In the genomic region with DNA sequence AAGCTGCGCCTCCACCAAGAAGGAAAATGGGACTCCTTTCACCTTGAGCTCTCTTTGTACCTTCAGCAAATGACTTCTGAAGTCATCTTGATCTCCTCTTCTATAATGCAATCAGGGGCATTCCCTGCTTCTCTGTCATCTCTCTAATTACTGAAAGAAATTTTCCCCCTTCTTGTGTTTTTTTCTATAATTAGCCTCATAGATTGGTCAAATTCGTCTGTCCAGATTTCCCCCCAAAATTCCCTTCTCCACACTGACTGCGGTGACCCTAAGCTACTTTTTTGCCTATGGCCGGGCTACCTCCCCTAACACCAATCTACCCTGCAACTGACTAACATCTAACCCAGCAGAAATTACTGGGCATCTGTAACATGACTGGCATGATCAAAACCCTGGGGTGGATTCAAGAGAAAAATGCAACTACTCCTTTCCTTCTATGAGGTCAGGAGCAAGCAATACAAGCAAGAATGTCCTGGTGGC, we compare ENCODE assay signal across 1 cellular context.
TF ChIP-seq lines count a peak whose summit lies in the region.

No MANE protein-coding gene starts in this region.

TF ChIP-seq in GM12878, 131 proteins besides CTCF, POLR2A, EP300 and RAD21 (continued from another document):
- TF ChIP-seq CHD2 (IDR thresholded peaks at IDR 0.05; ENCODE audit: borderline replicate concordance, low read depth, low read length) (0 out of 2 replicates have a peak, but pooled peaks have one; percentile 48), NFYA (IDR thresholded peaks at IDR 0.05; ENCODE audit: borderline replicate concordance, low read depth, low read length) (no peak), BRCA1 (IDR thresholded peaks at IDR 0.05; ENCODE audit: low read depth, low read length) (no peak), TARDBP (IDR thresholded peaks at IDR 0.05; ENCODE audit: borderline replicate concordance) (no peak), CBX5 (IDR thresholded peaks at IDR 0.05; ENCODE audit: low read depth) (no peak), ESRRA (IDR thresholded peaks at IDR 0.05; ENCODE audit: low read length) (no peak), WRNIP1 (IDR thresholded peaks at IDR 0.05; ENCODE audit: borderline replicate concordance, low read depth, low read length) (no peak), EED (IDR thresholded peaks at IDR 0.05; ENCODE audit: low read depth) (peak; percentile 69), FOXK2 (IDR thresholded peaks at IDR 0.05) (no peak), CHD1 (IDR thresholded peaks at IDR 0.05; ENCODE audit: low read depth, low read length) (no peak), RELA (IDR thresholded peaks at IDR 0.05; ENCODE audit: borderline replicate concordance, partially characterized antibody) (peak; percentile 90), SREBF1 (IDR thresholded peaks at IDR 0.05; ENCODE audit: low read length) (no peak), SMAD1 (IDR thresholded peaks at IDR 0.05; ENCODE audit: low read depth, partially characterized antibody) (no peak)
- TF ChIP-seq, protein P1, sequence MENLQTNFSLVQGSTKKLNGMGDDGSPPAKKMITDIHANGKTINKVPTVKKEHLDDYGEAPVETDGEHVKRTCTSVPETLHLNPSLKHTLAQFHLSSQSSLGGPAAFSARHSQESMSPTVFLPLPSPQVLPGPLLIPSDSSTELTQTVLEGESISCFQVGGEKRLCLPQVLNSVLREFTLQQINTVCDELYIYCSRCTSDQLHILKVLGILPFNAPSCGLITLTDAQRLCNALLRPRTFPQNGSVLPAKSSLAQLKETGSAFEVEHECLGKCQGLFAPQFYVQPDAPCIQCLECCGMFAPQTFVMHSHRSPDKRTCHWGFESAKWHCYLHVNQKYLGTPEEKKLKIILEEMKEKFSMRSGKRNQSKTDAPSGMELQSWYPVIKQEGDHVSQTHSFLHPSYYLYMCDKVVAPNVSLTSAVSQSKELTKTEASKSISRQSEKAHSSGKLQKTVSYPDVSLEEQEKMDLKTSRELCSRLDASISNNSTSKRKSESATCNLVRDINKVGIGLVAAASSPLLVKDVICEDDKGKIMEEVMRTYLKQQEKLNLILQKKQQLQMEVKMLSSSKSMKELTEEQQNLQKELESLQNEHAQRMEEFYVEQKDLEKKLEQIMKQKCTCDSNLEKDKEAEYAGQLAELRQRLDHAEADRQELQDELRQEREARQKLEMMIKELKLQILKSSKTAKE (IDR thresholded peaks at IDR 0.05; ENCODE audit: low read depth, poor library complexity, severe bottlenecking) = peak; percentile 30
- TF ChIP-seq, protein P2, sequence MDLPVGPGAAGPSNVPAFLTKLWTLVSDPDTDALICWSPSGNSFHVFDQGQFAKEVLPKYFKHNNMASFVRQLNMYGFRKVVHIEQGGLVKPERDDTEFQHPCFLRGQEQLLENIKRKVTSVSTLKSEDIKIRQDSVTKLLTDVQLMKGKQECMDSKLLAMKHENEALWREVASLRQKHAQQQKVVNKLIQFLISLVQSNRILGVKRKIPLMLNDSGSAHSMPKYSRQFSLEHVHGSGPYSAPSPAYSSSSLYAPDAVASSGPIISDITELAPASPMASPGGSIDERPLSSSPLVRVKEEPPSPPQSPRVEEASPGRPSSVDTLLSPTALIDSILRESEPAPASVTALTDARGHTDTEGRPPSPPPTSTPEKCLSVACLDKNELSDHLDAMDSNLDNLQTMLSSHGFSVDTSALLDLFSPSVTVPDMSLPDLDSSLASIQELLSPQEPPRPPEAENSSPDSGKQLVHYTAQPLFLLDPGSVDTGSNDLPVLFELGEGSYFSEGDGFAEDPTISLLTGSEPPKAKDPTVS (IDR thresholded peaks at IDR 0.05; ENCODE audit: low read depth, low read length) = no peak
- TF ChIP-seq, protein P3, sequence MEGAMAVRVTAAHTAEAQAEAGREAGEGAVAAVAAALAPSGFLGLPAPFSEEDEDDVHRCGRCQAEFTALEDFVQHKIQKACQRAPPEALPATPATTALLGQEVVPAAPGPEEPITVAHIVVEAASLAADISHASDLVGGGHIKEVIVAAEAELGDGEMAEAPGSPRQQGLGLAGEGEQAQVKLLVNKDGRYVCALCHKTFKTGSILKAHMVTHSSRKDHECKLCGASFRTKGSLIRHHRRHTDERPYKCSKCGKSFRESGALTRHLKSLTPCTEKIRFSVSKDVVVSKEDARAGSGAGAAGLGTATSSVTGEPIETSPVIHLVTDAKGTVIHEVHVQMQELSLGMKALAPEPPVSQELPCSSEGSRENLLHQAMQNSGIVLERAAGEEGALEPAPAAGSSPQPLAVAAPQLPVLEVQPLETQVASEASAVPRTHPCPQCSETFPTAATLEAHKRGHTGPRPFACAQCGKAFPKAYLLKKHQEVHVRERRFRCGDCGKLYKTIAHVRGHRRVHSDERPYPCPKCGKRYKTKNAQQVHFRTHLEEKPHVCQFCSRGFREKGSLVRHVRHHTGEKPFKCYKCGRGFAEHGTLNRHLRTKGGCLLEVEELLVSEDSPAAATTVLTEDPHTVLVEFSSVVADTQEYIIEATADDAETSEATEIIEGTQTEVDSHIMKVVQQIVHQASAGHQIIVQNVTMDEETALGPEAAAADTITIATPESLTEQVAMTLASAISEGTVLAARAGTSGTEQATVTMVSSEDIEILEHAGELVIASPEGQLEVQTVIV (IDR thresholded peaks at IDR 0.05; ENCODE audit: borderline replicate concordance, partially characterized antibody) = no peak
- TF ChIP-seq, protein P4, sequence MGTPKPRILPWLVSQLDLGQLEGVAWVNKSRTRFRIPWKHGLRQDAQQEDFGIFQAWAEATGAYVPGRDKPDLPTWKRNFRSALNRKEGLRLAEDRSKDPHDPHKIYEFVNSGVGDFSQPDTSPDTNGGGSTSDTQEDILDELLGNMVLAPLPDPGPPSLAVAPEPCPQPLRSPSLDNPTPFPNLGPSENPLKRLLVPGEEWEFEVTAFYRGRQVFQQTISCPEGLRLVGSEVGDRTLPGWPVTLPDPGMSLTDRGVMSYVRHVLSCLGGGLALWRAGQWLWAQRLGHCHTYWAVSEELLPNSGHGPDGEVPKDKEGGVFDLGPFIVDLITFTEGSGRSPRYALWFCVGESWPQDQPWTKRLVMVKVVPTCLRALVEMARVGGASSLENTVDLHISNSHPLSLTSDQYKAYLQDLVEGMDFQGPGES (IDR thresholded peaks at IDR 0.05) = no peak
